In the genomic region with DNA sequence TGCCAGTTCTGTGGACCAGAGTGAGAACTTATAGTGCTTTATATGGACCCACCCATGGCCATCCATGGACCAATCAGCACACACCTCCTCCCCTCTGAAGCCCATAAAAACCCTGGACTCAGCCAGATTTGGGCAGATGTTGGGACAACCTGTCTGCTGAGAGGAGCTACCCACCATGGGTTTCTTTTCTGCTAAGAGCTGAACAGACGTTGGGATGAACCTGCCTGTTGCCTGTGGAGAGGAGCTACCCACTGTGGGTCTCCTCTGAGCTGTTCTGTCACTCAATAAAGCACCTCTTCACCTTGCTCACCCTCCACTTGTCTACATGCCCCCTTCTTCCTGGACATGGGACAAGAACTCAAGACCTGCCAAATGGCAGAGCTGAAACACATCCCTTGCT, we compare ENCODE assay signal across 37 cellular contexts.
"Had no signal": no experiment of that assay in that cellular context is flagged by ENCODE, and none has a peak within 500 bp of the region (broad histone marks: within the 10 kb centered on the region; RNA-seq: fewer than 3 reads in every experiment).

No MANE protein-coding gene starts in this region.

- DNase-seq: activated B cell treated with CpG ODN at 0.5 μM for 24 hours; activated CD4-positive, alpha-beta memory T cell treated with anti-CD3 and anti-CD28 coated beads for 36 hours; activated CD4-positive, alpha-beta T cell treated with anti-CD3 and anti-CD28 coated beads for 4 hours; activated CD4-positive, alpha-beta T cell treated with anti-CD3 and anti-CD28 coated beads, Interleukin-2, amount 10 ng/mL, durations not matched to agents 24 days and 14 days; activated CD4-positive, alpha-beta T cell treated with anti-CD3 and anti-CD28 coated beads, Interleukin-2, amount 50 U/mL, for 1 hour; activated CD4-positive, alpha-beta T cell treated with anti-CD3 and anti-CD28 coated beads, Interleukin-2, amount 50 U/mL, for 4 hours; activated CD4-positive, CD25-positive, alpha-beta regulatory T cell treated with anti-CD3 and anti-CD28 coated beads, Interleukin-2, amount 50 U/mL, for 72 hours; activated CD8-positive, alpha-beta memory T cell treated with anti-CD3 and anti-CD28 coated beads, Interleukin-2, amount 50 U/mL, for 4 hours; activated CD8-positive, alpha-beta T cell treated with anti-CD3 and anti-CD28 coated beads for 36 hours; activated effector memory CD4-positive, alpha-beta T cell treated with anti-CD3 and anti-CD28 coated beads, Interleukin-2, amount 50 U/mL, for 16 hours; activated gamma-delta T cell treated with Interleukin-2 at 50 U/mL for 16 hours; activated naive CD4-positive, alpha-beta T cell; activated naive CD4-positive, alpha-beta T cell treated with anti-CD3 and anti-CD28 coated beads for 36 hours; activated naive CD4-positive, alpha-beta T cell treated with anti-CD3 and anti-CD28 coated beads, Interleukin-2, amount 50 U/mL, for 16 hours; activated naive CD8-positive, alpha-beta T cell treated with anti-CD3 and anti-CD28 coated beads for 36 hours; activated T-cell treated with anti-CD3 and anti-CD28 coated beads for 4 hours; activated T-cell treated with anti-CD3 and anti-CD28 coated beads, Interleukin-2, amount 50 U/mL, for 1 hour; activated T-cell treated with anti-CD3 and anti-CD28 coated beads, Interleukin-2, amount 50 U/mL, for 4 hours; activated T-cell treated with anti-CD3 and anti-CD28 coated beads, Interleukin-2, amount 50 U/mL, for 72 hours; adrenal gland; amniotic stem cell; aorta; body of pancreas; brain microvascular endothelial cell; central memory CD4-positive, alpha-beta T cell; T-helper 1 cell; T-helper 2 cell; T-helper 9 cell had no signal

- H3K4me3 ChIP-seq: adrenal gland, body of pancreas, breast epithelium had no signal

- FAIRE-seq: astrocyte, TTC549 had no signal

- H3K27me3 Mint-ChIP-seq: activated B cell treated with CpG ODN at 0.5 μM for 24 hours; activated CD4-positive, alpha-beta memory T cell treated with anti-CD3 and anti-CD28 coated beads for 36 hours; activated CD8-positive, alpha-beta T cell treated with anti-CD3 and anti-CD28 coated beads for 36 hours; activated naive CD8-positive, alpha-beta T cell treated with anti-CD3 and anti-CD28 coated beads for 36 hours; activated T-helper 17 cell treated with anti-CD3 and anti-CD28 coated beads, Interleukin-2, amount 50 U/mL, for 72 hours had no signal

- H3K9me3 Mint-ChIP-seq: activated B cell treated with CpG ODN at 0.5 μM for 24 hours; activated CD4-positive, alpha-beta memory T cell treated with anti-CD3 and anti-CD28 coated beads for 36 hours; activated CD4-positive, alpha-beta T cell treated with anti-CD3 and anti-CD28 coated beads, Interleukin-2, amount 10 ng/mL, durations not matched to agents 24 days and 14 days; activated CD8-positive, alpha-beta T cell treated with anti-CD3 and anti-CD28 coated beads for 36 hours; activated naive CD4-positive, alpha-beta T cell treated with anti-CD3 and anti-CD28 coated beads, Interleukin-2, amount 50 U/mL, for 72 hours; activated T-cell treated with anti-CD3 and anti-CD28 coated beads, Interleukin-2, amount 50 U/mL, for 4 hours; activated T-cell treated with anti-CD3 and anti-CD28 coated beads, Interleukin-2, amount 50 U/mL, for 72 hours; activated T-helper 1 cell treated with anti-CD3 and anti-CD28 coated beads, Interleukin-12 subunit alpha, Interleukin-12 subunit beta, Interleukin-2, Interleukin-4 antibody, amounts not matched to agents 30 ng/mL and 10 ng/mL and 1 ng/mL, durations not matched to agents 14 hours and 24 hours and 36 hours; activated T-helper 17 cell treated with anti-CD3 and anti-CD28 coated beads, Interleukin-2, amount 50 U/mL, for 72 hours; T-helper 1 cell treated with Interleukin-12 subunit alpha and Interleukin-12 subunit beta and Interleukin-4 antibody, amounts not matched to agents 30 μg/mL and 1 μg/mL, for 36 hours; T-helper 2 cell treated with Interferon-gamma antibody and Interleukin-4, amounts not matched to agents 5 μg/mL and 100 μg/mL, for 36 hours had no signal

- H3K27ac Mint-ChIP-seq: activated B cell treated with CpG ODN at 0.5 μM for 24 hours; activated CD4-positive, alpha-beta memory T cell treated with anti-CD3 and anti-CD28 coated beads for 36 hours; activated CD4-positive, alpha-beta T cell treated with anti-CD3 and anti-CD28 coated beads, Interleukin-2, amount 10 ng/mL, durations not matched to agents 24 days and 14 days; activated CD8-positive, alpha-beta T cell treated with anti-CD3 and anti-CD28 coated beads for 36 hours; activated naive CD4-positive, alpha-beta T cell treated with anti-CD3 and anti-CD28 coated beads for 36 hours; activated naive CD4-positive, alpha-beta T cell treated with anti-CD3 and anti-CD28 coated beads, Interleukin-2, amount 50 U/mL, for 72 hours; activated naive CD8-positive, alpha-beta T cell treated with anti-CD3 and anti-CD28 coated beads for 36 hours; activated T-cell treated with anti-CD3 and anti-CD28 coated beads, Interleukin-2, amount 50 U/mL, for 72 hours; activated T-helper 1 cell treated with anti-CD3 and anti-CD28 coated beads, Interleukin-12 subunit alpha, Interleukin-12 subunit beta, Interleukin-2, Interleukin-4 antibody, amounts not matched to agents 30 ng/mL and 10 ng/mL and 1 ng/mL, durations not matched to agents 14 hours and 24 hours and 36 hours; activated T-helper 17 cell treated with anti-CD3 and anti-CD28 coated beads, Interleukin-2, amount 50 U/mL, for 72 hours; T-helper 1 cell treated with Interleukin-12 subunit alpha and Interleukin-12 subunit beta and Interleukin-4 antibody, amounts not matched to agents 30 μg/mL and 1 μg/mL, for 36 hours; T-helper 2 cell treated with Interferon-gamma antibody and Interleukin-4, amounts not matched to agents 5 μg/mL and 100 μg/mL, for 36 hours had no signal

- ATAC-seq: activated CD8-positive, alpha-beta T cell treated with anti-CD3 and anti-CD28 coated beads for 36 hours; activated naive CD4-positive, alpha-beta T cell treated with anti-CD3 and anti-CD28 coated beads, Interleukin-2, amount 50 U/mL, for 72 hours; activated T-cell treated with anti-CD3 and anti-CD28 coated beads, Interleukin-2, amount 50 U/mL, for 4 hours; activated T-cell treated with anti-CD3 and anti-CD28 coated beads, Interleukin-2, amount 50 U/mL, for 72 hours; activated T-helper 17 cell treated with anti-CD3 and anti-CD28 coated beads, Interleukin-2, amount 50 U/mL, for 72 hours; body of pancreas had no signal

- H3K4me3 Mint-ChIP-seq: activated B cell treated with CpG ODN at 0.5 μM for 24 hours; activated CD4-positive, alpha-beta memory T cell treated with anti-CD3 and anti-CD28 coated beads for 36 hours; activated CD4-positive, alpha-beta T cell treated with anti-CD3 and anti-CD28 coated beads, Interleukin-2, amount 10 ng/mL, durations not matched to agents 24 days and 14 days; activated CD8-positive, alpha-beta T cell treated with anti-CD3 and anti-CD28 coated beads for 36 hours; activated naive CD4-positive, alpha-beta T cell treated with anti-CD3 and anti-CD28 coated beads for 36 hours; activated naive CD8-positive, alpha-beta T cell treated with anti-CD3 and anti-CD28 coated beads for 36 hours; activated T-cell treated with anti-CD3 and anti-CD28 coated beads, Interleukin-2, amount 50 U/mL, for 4 hours; activated T-cell treated with anti-CD3 and anti-CD28 coated beads, Interleukin-2, amount 50 U/mL, for 72 hours; activated T-helper 1 cell treated with anti-CD3 and anti-CD28 coated beads, Interleukin-12 subunit alpha, Interleukin-12 subunit beta, Interleukin-2, Interleukin-4 antibody, amounts not matched to agents 30 ng/mL and 10 ng/mL and 1 ng/mL, durations not matched to agents 14 hours and 24 hours and 36 hours; activated T-helper 17 cell treated with anti-CD3 and anti-CD28 coated beads, Interleukin-2, amount 50 U/mL, for 72 hours; T-helper 1 cell treated with Interleukin-12 subunit alpha and Interleukin-12 subunit beta and Interleukin-4 antibody, amounts not matched to agents 30 μg/mL and 1 μg/mL, for 36 hours; T-helper 2 cell treated with Interferon-gamma antibody and Interleukin-4, amounts not matched to agents 5 μg/mL and 100 μg/mL, for 36 hours had no signal

- H3K36me3 ChIP-seq: adrenal gland, brain microvascular endothelial cell, breast epithelium had no signal

- H3K36me3 Mint-ChIP-seq: activated CD4-positive, alpha-beta memory T cell treated with anti-CD3 and anti-CD28 coated beads for 36 hours; activated naive CD4-positive, alpha-beta T cell treated with anti-CD3 and anti-CD28 coated beads, Interleukin-2, amount 50 U/mL, for 72 hours; activated naive CD8-positive, alpha-beta T cell treated with anti-CD3 and anti-CD28 coated beads for 36 hours had no signal

- H3K27ac ChIP-seq: adrenal gland, body of pancreas, brain microvascular endothelial cell, breast epithelium, VCaP had no signal

- H3K27me3 ChIP-seq: adrenal gland, body of pancreas, brain microvascular endothelial cell, breast epithelium had no signal

- H3K4me1 Mint-ChIP-seq: activated B cell treated with CpG ODN at 0.5 μM for 24 hours; activated CD4-positive, alpha-beta T cell treated with anti-CD3 and anti-CD28 coated beads, Interleukin-2, amount 10 ng/mL, durations not matched to agents 24 days and 14 days; activated naive CD8-positive, alpha-beta T cell treated with anti-CD3 and anti-CD28 coated beads for 36 hours; activated T-helper 17 cell treated with anti-CD3 and anti-CD28 coated beads, Interleukin-2, amount 50 U/mL, for 72 hours had no signal

- H3K9me3 ChIP-seq: adrenal gland, body of pancreas, breast epithelium had no signal

- H3K4me1 ChIP-seq: adrenal gland, body of pancreas, breast epithelium had no signal
